ENCODE assay signal across 14 cellular contexts in the genomic region with DNA sequence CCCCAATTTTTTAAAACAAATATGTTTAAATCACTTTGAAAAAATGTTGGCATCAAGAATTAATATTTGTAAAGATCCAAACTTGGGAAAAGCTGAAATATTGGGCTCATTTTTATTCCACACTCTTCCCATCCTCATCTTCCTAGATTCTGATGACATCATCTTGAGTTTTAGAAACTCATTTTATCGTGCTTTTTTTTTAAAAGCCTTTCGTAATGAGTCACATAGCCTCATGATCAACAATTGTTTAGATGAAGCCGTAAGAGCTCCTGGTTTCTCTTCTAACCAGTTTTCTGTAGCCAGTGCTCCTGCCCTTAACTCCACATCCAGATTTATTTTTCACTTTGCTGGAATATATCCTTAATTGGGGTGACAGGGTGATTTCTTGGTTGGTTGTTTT.
A peak's percentile ranks its signal among the peaks of the same experiment; 100 is the strongest.
DNase-seq lines count a peak whose midpoint lies in the region; ATAC-seq and TF ChIP-seq lines count a peak whose summit lies in the region.
"Had no signal": no experiment of that assay in that cellular context is flagged by ENCODE, and none has a peak within 500 bp of the region (broad histone marks: within the 10 kb centered on the region; RNA-seq: fewer than 3 reads in every experiment).

No MANE protein-coding gene starts in this region.

- H3K27me3 Mint-ChIP-seq in effector memory CD8-positive, alpha-beta T cell: no peaks in the 10 kb centered on the region

- H3K9me3 ChIP-seq in smooth muscle cell (replicated peaks; ENCODE audit: low read depth) (no peaks in the 10 kb centered on the region), ovary (no peaks in the 10 kb centered on the region)

- DNase-seq in GM04503 (ENCODE audit: low read depth) (peak; percentile 42), RWPE1 (ENCODE audit: low spot score) (peak; percentile 7), smooth muscle cell (lab: John Stamatoyannopoulos, UW; ENCODE audit: unreplicated experiment) (no peak), UCSD-AML1 (lab: John Stamatoyannopoulos, UW; ENCODE audit: unreplicated experiment) (no peak), ovary (no peak)
- DNase-seq in effector memory CD8-positive, alpha-beta T cell: no peak
- DNase-seq: head of caudate nucleus, left cardiac atrium, NCI-H524, Right ventricle myocardium superior had no signal

- no peaks in the 10 kb centered on the region for H3F3A ChIP-seq in smooth muscle cell (ENCODE audit: low read depth)

- peak overlapping the region in 1 of 2 donors; percentile 37 for H3K4me3 Mint-ChIP-seq in effector memory CD8-positive, alpha-beta T cell
- H3K4me3 Mint-ChIP-seq: GM23338 had no signal

- intact Hi-C loops in ovary (cut with DNase I): no loop called here

- POLR2A ChIA-PET in RWPE1 (lab: Yijun Ruan, JAX; ENCODE audit: low non-redundant PET): no interaction called here

- peaks cover 21% of the 10 kb centered on the region for H3K36me3 Mint-ChIP-seq in effector memory CD8-positive, alpha-beta T cell (ENCODE audit: insufficient read depth)
- H3K36me3 Mint-ChIP-seq: natural killer cell treated with Interleukin-12 subunit alpha and Interleukin-12 subunit beta and Interleukin-15 and Interleukin-18, amount 100 ng/mL, for 72 hours had no signal

- peak overlapping the region; percentile 16 for H3K4me2 ChIP-seq in smooth muscle cell
- H3K4me2 ChIP-seq: GM23338 had no signal

- 26% methylated on average over 3 of the region's 3 CpGs for WGBS in smooth muscle cell (ENCODE audit: low lambda C conversion rate)
- WGBS in ovary, 3 donors: 35 to 49% (median 43%) methylated on average over 3 of the region's 3 CpGs

- no peaks in the 10 kb centered on the region for H3K9me3 Mint-ChIP-seq in effector memory CD8-positive, alpha-beta T cell
- H3K9me3 Mint-ChIP-seq: GM23338; natural killer cell treated with Interleukin-12 subunit alpha and Interleukin-12 subunit beta and Interleukin-15 and Interleukin-18, amount 100 ng/mL, for 72 hours had no signal

- H3K27ac Mint-ChIP-seq in effector memory CD8-positive, alpha-beta T cell: peak overlapping the region; percentile 29 to 65
- H3K27ac Mint-ChIP-seq: GM23338; natural killer cell treated with Interleukin-12 subunit alpha and Interleukin-12 subunit beta and Interleukin-15 and Interleukin-18, amount 100 ng/mL, for 72 hours had no signal

- TF ChIP-seq EP300 in ovary (IDR thresholded peaks at IDR 0.05): no peak

- ATAC-seq in effector memory CD8-positive, alpha-beta T cell (replicated peaks): no peak
- no peak for ATAC-seq in GM19324 (IDR thresholded peaks at IDR 0.05; ENCODE audit: low FRiP score, unreplicated experiment)
- no peak for ATAC-seq in HG03469 (IDR thresholded peaks at IDR 0.05; ENCODE audit: unreplicated experiment)
- ATAC-seq: GM23338 had no signal

- no peak overlapping the region for H2AFZ ChIP-seq in smooth muscle cell (ENCODE audit: low read depth)
- H2AFZ ChIP-seq: GM23338 had no signal

- TF ChIP-seq CTCF in RWPE1 (conservative IDR thresholded peaks at IDR 0.05; ENCODE audit: low read depth) (no peak), smooth muscle cell (IDR thresholded peaks at IDR 0.05; ENCODE audit: borderline replicate concordance, insufficient read depth, poor library complexity, severe bottlenecking) (no peak), ovary (IDR thresholded peaks at IDR 0.05) (no peak)

- H3K4me1 ChIP-seq in smooth muscle cell (ENCODE audit: low read depth) (peaks cover 5% of the 10 kb centered on the region), ovary (ENCODE audit: insufficient read depth) (no peaks in the 10 kb centered on the region)

- H3K36me3 ChIP-seq in smooth muscle cell (ENCODE audit: low read depth) (peaks cover 2% of the 10 kb centered on the region), ovary (no peaks in the 10 kb centered on the region)

- H3K4me3 ChIP-seq in smooth muscle cell (no peak overlapping the region), ovary (no peak overlapping the region)
- H3K4me3 ChIP-seq: GM23338 had no signal

- H3K79me2 ChIP-seq in smooth muscle cell (ENCODE audit: low read depth): no peaks in the 10 kb centered on the region

- peak overlapping the region; percentile 14 for H3K9ac ChIP-seq in smooth muscle cell (ENCODE audit: low read depth)

- peaks cover 20 to 21% of the 10 kb centered on the region in 2 donors for H3K4me1 Mint-ChIP-seq in effector memory CD8-positive, alpha-beta T cell (ENCODE audit: low read depth in 2 of 2)
- H3K4me1 Mint-ChIP-seq: GM23338 had no signal

- H3K27me3 ChIP-seq in smooth muscle cell (ENCODE audit: low read depth): no peaks in the 10 kb centered on the region
- no peaks in the 10 kb centered on the region for H3K27me3 ChIP-seq in ovary

- H4K20me1 ChIP-seq in smooth muscle cell (ENCODE audit: low read depth): no peaks in the 10 kb centered on the region

- H3K27ac ChIP-seq in RWPE1 (no peak overlapping the region), smooth muscle cell (ENCODE audit: low read depth) (peak overlapping the region; percentile 46), ovary (no peak overlapping the region)

- CTCF ChIA-PET in RWPE1 (lab: Yijun Ruan, JAX): interaction anchor here (0.6 to 0.7 kb wide), 2 partner anchors 71 to 240 kb away, joined by 3 read pairs; no protein-coding TSS in a partner anchor

- no peak for TF ChIP-seq POLR2A in ovary (IDR thresholded peaks at IDR 0.05)

Comparison
In these comparisons a context has a peak if more than half of its experiments do, and no peak if none do; other contexts are left out.
1. DNase-seq: peak in GM04503 (single experiment) and RWPE1 (single experiment); none in effector memory CD8-positive, alpha-beta T cell (0 of 3), smooth muscle cell (single experiment), UCSD-AML1 (single experiment) and ovary (0 of 5).